ENCODE assay signal across 9 cellular contexts in the genomic region with DNA sequence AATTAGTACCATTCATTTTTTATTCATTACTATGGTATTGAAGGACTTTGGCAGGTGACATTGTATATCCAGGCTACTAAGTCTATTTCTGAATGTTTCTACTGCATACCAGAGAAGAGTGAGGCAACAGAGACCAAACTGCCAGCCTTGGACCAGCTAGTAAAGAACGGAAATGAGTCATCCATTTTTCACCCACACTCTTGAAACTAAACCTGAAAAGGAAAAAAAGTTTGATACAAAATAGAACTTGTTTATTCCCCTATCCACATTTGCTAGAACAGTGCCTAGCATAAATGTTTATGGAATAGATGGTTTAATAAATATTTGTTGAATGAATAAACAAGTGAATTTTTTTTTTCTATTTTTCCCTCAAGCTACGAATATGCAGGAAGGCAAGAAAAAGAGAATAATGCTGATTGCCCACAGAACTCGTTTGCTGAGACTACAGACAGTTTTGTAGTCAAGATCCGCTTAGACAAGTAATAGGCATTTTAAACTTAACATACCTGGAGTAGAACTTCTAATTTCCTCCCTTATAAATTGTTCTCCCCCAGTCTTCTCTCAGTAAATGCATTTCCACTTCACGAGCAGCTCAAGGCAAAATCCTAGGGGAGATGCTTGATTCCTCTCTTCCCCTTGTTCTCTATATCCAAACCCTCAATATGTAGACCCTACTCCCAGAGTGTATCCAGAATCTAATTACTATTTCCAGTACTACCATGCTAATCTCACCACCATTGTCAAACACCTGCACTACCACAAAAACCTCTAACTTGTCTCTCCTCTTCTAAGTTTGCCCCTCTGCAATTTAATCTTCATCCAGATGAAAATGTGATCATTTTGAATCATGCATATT.
DNase-seq lines count a peak whose midpoint lies in the region; ATAC-seq, FAIRE-seq and TF ChIP-seq lines count a peak whose summit lies in the region.
"Had no signal": no experiment of that assay in that cellular context is flagged by ENCODE, and none has a peak within 500 bp of the region (broad histone marks: within the 10 kb centered on the region; RNA-seq: fewer than 3 reads in every experiment).

No MANE protein-coding gene starts in this region.

- H4K20me1 ChIP-seq in Loucy (ENCODE audit: insufficient read depth, low read length, poor library complexity, severe bottlenecking), result no peaks in the 10 kb centered on the region

- no peaks in the 10 kb centered on the region for H3K9me3 Mint-ChIP-seq in activated CD8-positive, alpha-beta T cell treated with anti-CD3 and anti-CD28 coated beads for 36 hours

- peak overlapping the region; percentile 51 for H3K4me3 ChIP-seq in Loucy (ENCODE audit: low read length, poor library complexity, severe bottlenecking)
- no peak overlapping the region for H3K4me3 ChIP-seq in sigmoid colon
- H3K4me3 ChIP-seq: body of pancreas had no signal

- peaks cover 47% of the 10 kb centered on the region for H3K4me1 ChIP-seq in Loucy (ENCODE audit: insufficient read depth, low read length, poor library complexity, severe bottlenecking)
- peaks cover 0 to 7% (median 0%) of the 10 kb centered on the region in 4 donors for H3K4me1 ChIP-seq in sigmoid colon
- H3K4me1 ChIP-seq: body of pancreas had no signal

- H3K27ac ChIP-seq in sigmoid colon, result no peak overlapping the region

- WGBS in sigmoid colon, 2 donors, result 52 to 72% methylated on average over 5 of the region's 5 CpGs

- peaks cover 61% of the 10 kb centered on the region for H3K4me1 Mint-ChIP-seq in activated CD8-positive, alpha-beta T cell treated with anti-CD3 and anti-CD28 coated beads for 36 hours (ENCODE audit: low read depth)

- FAIRE-seq in GM12891 (lab: Jason Lieb, UNC) (peak; percentile 92), H54 (lab: Jason Lieb, UNC) (peak; percentile 88)

- peak overlapping the region; percentile 70 for H3K4me2 ChIP-seq in Loucy (ENCODE audit: low read depth, low read length, poor library complexity, severe bottlenecking)

- TF ChIP-seq EP300 in sigmoid colon (IDR thresholded peaks at IDR 0.05), result no peak

- TF ChIP-seq POLR2A in GM12891 (IDR thresholded peaks at IDR 0.05; ENCODE audit: low read depth, low read length), result no peak
- no peak for TF ChIP-seq POLR2A in H54 (IDR thresholded peaks at IDR 0.05; ENCODE audit: low read depth, low read length)
- no peak for TF ChIP-seq POLR2A in sigmoid colon (IDR thresholded peaks at IDR 0.05)

- intact Hi-C loops in activated CD8-positive, alpha-beta T cell treated with anti-CD3 and anti-CD28 coated beads for 36 hours (cut with micrococcal nuclease), result loop anchor here (5.0 to 10.0 kb wide), 4 partner anchors 44 to 283 kb away; partner anchors contain the start of gene RASA1
- intact Hi-C loops in sigmoid colon (cut with DNase I), result no loop called here

- DNase-seq in GM12891 (ENCODE audit: insufficient read length, low spot score) (no peak), H54 (ENCODE audit: insufficient read length, low spot score) (no peak), fibroblast of the conjunctiva (ENCODE audit: low read depth) (peak; percentile 78), NCI-H1105 (lab: John Stamatoyannopoulos, UW) (no peak), sigmoid colon (no peak)
- peak; percentile 66 for DNase-seq in activated CD8-positive, alpha-beta T cell treated with anti-CD3 and anti-CD28 coated beads for 36 hours
- DNase-seq in stimulated activated CD4-positive, alpha-beta T cell treated with anti-CD3 and anti-CD28 coated beads, Interleukin-2, amount 100 ng/mL, for 24 hours, result peak; percentile 13 to 39

- H3K27me3 Mint-ChIP-seq in activated CD8-positive, alpha-beta T cell treated with anti-CD3 and anti-CD28 coated beads for 36 hours, result no peaks in the 10 kb centered on the region

- ATAC-seq in activated CD8-positive, alpha-beta T cell treated with anti-CD3 and anti-CD28 coated beads for 36 hours, result peak; percentile 64

- POLR2A ChIA-PET in activated CD8-positive, alpha-beta T cell treated with anti-CD3 and anti-CD28 coated beads for 36 hours (lab: Charles Lee), result no interaction called here

- H3K27ac Mint-ChIP-seq in activated CD8-positive, alpha-beta T cell treated with anti-CD3 and anti-CD28 coated beads for 36 hours, result peak overlapping the region; percentile 97

- H3K36me3 Mint-ChIP-seq in activated CD8-positive, alpha-beta T cell treated with anti-CD3 and anti-CD28 coated beads for 36 hours (ENCODE audit: low read depth), result peaks cover 2% of the 10 kb centered on the region

- peak overlapping the region; percentile 46 for H3K4me3 Mint-ChIP-seq in activated CD8-positive, alpha-beta T cell treated with anti-CD3 and anti-CD28 coated beads for 36 hours

- H3K27me3 ChIP-seq in Loucy (ENCODE audit: insufficient read depth, low read length, poor library complexity, severe bottlenecking) (no peaks in the 10 kb centered on the region), sigmoid colon (peaks cover 0 to 5% (median 0%) of the 10 kb centered on the region in 3 donors)
- H3K27me3 ChIP-seq: body of pancreas had no signal

- no peaks in the 10 kb centered on the region for H3K9me2 ChIP-seq in Loucy (replicated peaks; ENCODE audit: low read depth, low read length)

- no peak overlapping the region for H2AFZ ChIP-seq in Loucy (ENCODE audit: low read length)

- H3K36me3 ChIP-seq in Loucy (ENCODE audit: insufficient read depth, low read length) (no peaks in the 10 kb centered on the region), sigmoid colon (no peaks in the 10 kb centered on the region)

- 0 out of 2 replicates have a peak, but pooled peaks cover 6% of the 10 kb centered on the region for H3F3A ChIP-seq in Loucy (ENCODE audit: low read depth)

- H3K9me3 ChIP-seq in Loucy (ENCODE audit: insufficient read depth, low read depth, low read length) (no peaks in the 10 kb centered on the region), sigmoid colon (no peaks in the 10 kb centered on the region)
- H3K9me3 ChIP-seq: body of pancreas had no signal

- peak overlapping the region; percentile 50 for H3K9ac ChIP-seq in Loucy (ENCODE audit: low read depth, low read length, poor library complexity, severe bottlenecking)

- CTCF ChIA-PET in activated CD8-positive, alpha-beta T cell treated with anti-CD3 and anti-CD28 coated beads for 36 hours (lab: Charles Lee), result interaction anchor here (1.2 to 2.2 kb wide), 2 partner anchors 9 to 22 kb away, joined by 3 to 4 read pairs; no protein-coding TSS in a partner anchor

- TF ChIP-seq CTCF in Loucy (conservative IDR thresholded peaks at IDR 0.05; ENCODE audit: low read length) (no peak), sigmoid colon (IDR thresholded peaks at IDR 0.05) (no peak)
- no peak for TF ChIP-seq CTCF in activated CD8-positive, alpha-beta T cell treated with anti-CD3 and anti-CD28 coated beads for 36 hours (IDR thresholded peaks at IDR 0.05)

- H3K79me2 ChIP-seq in Loucy (ENCODE audit: insufficient read depth, low read length), result no peaks in the 10 kb centered on the region

TF ChIP-seq in GM12891, 5 proteins besides CTCF, POLR2A, EP300 and RAD21:
- TF ChIP-seq PAX5 (IDR thresholded peaks at IDR 0.05; ENCODE audit: insufficient read depth, low read length, severe bottlenecking) (no peak), POLR2AphosphoS5 (IDR thresholded peaks at IDR 0.05; ENCODE audit: low read depth, low read length) (no peak), SPI1 (IDR thresholded peaks at IDR 0.05; ENCODE audit: low read depth, low read length) (no peak), POU2F2 (IDR thresholded peaks at IDR 0.05; ENCODE audit: low read depth, low read length) (no peak), TAF1 (IDR thresholded peaks at IDR 0.05; ENCODE audit: low read depth, low read length) (no peak)

Comparison
In these comparisons a context has a peak if more than half of its experiments do, and no peak if none do; other contexts are left out.
1. DNase-seq: peak in activated CD8-positive, alpha-beta T cell treated with anti-CD3 and anti-CD28 coated beads for 36 hours (single experiment), fibroblast of the conjunctiva (single experiment) and stimulated activated CD4-positive, alpha-beta T cell treated with anti-CD3 and anti-CD28 coated beads, Interleukin-2, amount 100 ng/mL, for 24 hours (2 of 2); none in GM12891 (single experiment), H54 (single experiment), NCI-H1105 (single experiment) and sigmoid colon (single experiment).